ENCODE assay signal across 1 cellular context in genomic region chr17:17712268-17712924, GRCh38.
TF ChIP-seq lines count a peak whose summit lies in the region.

No MANE protein-coding gene starts in this region.

TF ChIP-seq in HEK293, 187 proteins besides CTCF, POLR2A, EP300 and RAD21 (continued from another document):
- TF ChIP-seq PRDM10 (tag by site-specific recombination; IDR thresholded peaks at IDR 0.05) (no peak), ZNF16 (tag by site-specific recombination; IDR thresholded peaks at IDR 0.05; ENCODE audit: low read depth) (peak; percentile 88), ZNF121 (tag by site-specific recombination; IDR thresholded peaks at IDR 0.05) (no peak), PATZ1 (tag by site-specific recombination; IDR thresholded peaks at IDR 0.05) (peak; percentile 33; the same call in 1 of the 2 replicates), EGR2 (tag by site-specific recombination; IDR thresholded peaks at IDR 0.05; ENCODE audit: low read depth) (peak; percentile 85), KLF1 (tag by site-specific recombination; IDR thresholded peaks at IDR 0.05) (peak; percentile 61), ZNF362 (tag by site-specific recombination; IDR thresholded peaks at IDR 0.05) (no peak), ZNF221 (tag by site-specific recombination; IDR thresholded peaks at IDR 0.05; ENCODE audit: borderline replicate concordance) (no peak), SP7 (tag by site-specific recombination; IDR thresholded peaks at IDR 0.05) (no peak)
